Comparison of ENCODE assay signal across 8 cellular contexts in the genomic region with DNA sequence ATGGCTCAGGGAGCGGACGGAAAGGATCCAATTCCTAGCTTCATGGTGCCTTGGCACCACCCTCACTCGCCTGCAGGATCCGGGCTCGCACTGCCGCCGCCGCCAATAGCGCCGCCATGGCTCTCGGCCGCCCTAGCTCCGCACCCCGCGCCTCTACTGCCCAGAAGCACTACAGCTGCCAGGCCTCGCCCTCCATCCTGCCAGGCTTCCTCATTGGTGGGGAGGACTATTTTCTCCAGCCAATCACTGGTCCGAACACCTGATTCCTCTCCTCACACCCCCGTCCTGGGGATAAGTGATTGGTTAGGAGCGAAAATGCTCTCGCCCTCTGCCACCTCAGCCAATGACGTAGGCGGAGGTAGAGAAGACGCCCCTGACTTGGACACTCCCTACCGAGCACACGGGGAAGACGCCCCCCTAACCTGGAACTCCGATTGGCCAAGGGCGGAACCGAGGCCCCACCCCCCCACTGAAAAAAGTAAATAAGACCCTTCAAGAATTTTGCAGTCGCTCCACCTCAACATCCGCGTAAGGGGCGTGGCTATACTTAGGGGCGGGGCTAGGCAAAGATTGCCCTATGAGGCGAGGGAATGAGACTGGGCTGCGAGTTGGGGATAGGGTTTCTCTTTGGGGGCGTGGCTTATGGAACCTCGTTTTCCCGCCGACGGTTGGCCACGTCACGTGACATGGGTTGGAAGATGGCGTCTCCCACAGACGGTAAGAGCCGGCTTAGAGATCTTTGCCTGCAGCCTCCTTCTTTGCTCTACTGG.
DNase-seq lines count a peak whose midpoint lies in the region; ATAC-seq and TF ChIP-seq lines count a peak whose summit lies in the region.

Gene ALDH6A1, minus strand, starts transcription at position 177 of the 770 bp plus-strand sequence. Its CDS starts 59 bp downstream, at position 118.
Gene LIN52, plus strand, starts transcription at position 680 of the 770 bp plus-strand sequence. Its CDS starts 19 bp downstream, at position 699.

- peak within 1 kb of the TSS; percentile 100 for H3K27ac Mint-ChIP-seq in nephron progenitor cell
- peak within 1 kb of the TSS; percentile 93 to 96 for H3K27ac Mint-ChIP-seq in stimulated activated naive CD8-positive, alpha-beta T cell treated with anti-CD3 and anti-CD28 coated beads, Interleukin-15, amount 100 ng/mL, for 72 hours

- peak within 1 kb of the TSS; percentile 99 for H3K4me3 Mint-ChIP-seq in nephron progenitor cell
- H3K4me3 Mint-ChIP-seq in stimulated activated naive CD8-positive, alpha-beta T cell treated with anti-CD3 and anti-CD28 coated beads, Interleukin-15, amount 100 ng/mL, for 72 hours: peak within 1 kb of the TSS; percentile 89 to 90

- H3K9me2 ChIP-seq in MM.1S (replicated peaks; ENCODE audit: insufficient read depth, low read length): no peaks in the 10 kb centered on the region

- peaks cover 3% of the 10 kb centered on the region for H3K27me3 Mint-ChIP-seq in nephron progenitor cell (ENCODE audit: low read depth, poor library complexity)
- no peaks in the 10 kb centered on the region for H3K27me3 Mint-ChIP-seq in stimulated activated naive CD8-positive, alpha-beta T cell treated with anti-CD3 and anti-CD28 coated beads, Interleukin-15, amount 100 ng/mL, for 72 hours

- H3K9ac ChIP-seq in MM.1S (ENCODE audit: low read length): peak within 1 kb of the TSS; percentile 87

- no peaks in the 10 kb centered on the region for H4K20me1 ChIP-seq in MM.1S (ENCODE audit: insufficient read depth, low read length)

- H3K4me1 ChIP-seq in MM.1S (ENCODE audit: low read length): peaks cover 11% of the 10 kb centered on the region

- H3K9me3 Mint-ChIP-seq in nephron progenitor cell: no peaks in the 10 kb centered on the region
- H3K9me3 Mint-ChIP-seq in stimulated activated naive CD8-positive, alpha-beta T cell treated with anti-CD3 and anti-CD28 coated beads, Interleukin-15, amount 100 ng/mL, for 72 hours: peaks cover 0 to 4% of the 10 kb centered on the region in 2 donors

- peak within 1 kb of the TSS; percentile 86 for H3K4me2 ChIP-seq in MM.1S (ENCODE audit: low read depth, low read length)

- peak within 1 kb of the TSS; percentile 61 for H2AFZ ChIP-seq in MM.1S (ENCODE audit: low read length)

- no peaks in the 10 kb centered on the region for H3K9me3 ChIP-seq in MM.1S (replicated peaks; ENCODE audit: insufficient read depth, low read length)

- DNase-seq in GF-D8 (lab: John Stamatoyannopoulos, UW) (peak; percentile 98), HCEC 1CT (peak; percentile 100), MM.1S (peak; percentile 96), SIG-M5 (lab: John Stamatoyannopoulos, UW) (peak; percentile 98), activated gamma-delta T cell (lab: John Stamatoyannopoulos, UW) (peak; percentile 68), fibroblast of the conjunctiva (ENCODE audit: low read depth) (peak; percentile 100), nephron progenitor cell (peak; percentile 100)
- DNase-seq in stimulated activated naive CD8-positive, alpha-beta T cell treated with anti-CD3 and anti-CD28 coated beads, Interleukin-15, amount 100 ng/mL, for 72 hours: peak; percentile 100

- TF ChIP-seq CTCF in MM.1S (IDR thresholded peaks at IDR 0.05; ENCODE audit: low read length): no peak
- TF ChIP-seq CTCF in nephron progenitor cell (IDR thresholded peaks at IDR 0.05): no peak

- no peaks in the 10 kb centered on the region for H3K27me3 ChIP-seq in MM.1S (replicated peaks; ENCODE audit: insufficient read depth, low read length)

- ATAC-seq in stimulated activated naive CD8-positive, alpha-beta T cell treated with anti-CD3 and anti-CD28 coated beads, Interleukin-15, amount 100 ng/mL, for 72 hours: peak; percentile 95

- no peaks in the 10 kb centered on the region for H3K36me3 ChIP-seq in MM.1S (replicated peaks; ENCODE audit: insufficient read depth, low read length)

- H3K4me1 Mint-ChIP-seq in nephron progenitor cell: peaks cover 39% of the 10 kb centered on the region
- H3K4me1 Mint-ChIP-seq in stimulated activated naive CD8-positive, alpha-beta T cell treated with anti-CD3 and anti-CD28 coated beads, Interleukin-15, amount 100 ng/mL, for 72 hours: peaks cover 36% of the 10 kb centered on the region

- H3K27ac ChIP-seq in MM.1S (ENCODE audit: low read length): peak within 1 kb of the TSS; percentile 87

- H3F3A ChIP-seq in MM.1S (ENCODE audit: insufficient read depth, low read length): no peaks in the 10 kb centered on the region; the same call in 1 of the 2 replicates

- H3K36me3 Mint-ChIP-seq in nephron progenitor cell (ENCODE audit: low read depth): peaks cover 5% of the 10 kb centered on the region

- peak within 1 kb of the TSS; percentile 89 for H3K4me3 ChIP-seq in MM.1S (ENCODE audit: low read length)

- H3K79me2 ChIP-seq in MM.1S (ENCODE audit: low read length): peaks cover 49% of the 10 kb centered on the region

Comparison
In these comparisons a context has a peak if more than half of its experiments do, and no peak if none do; other contexts are left out.
1. Peak in every context shown above with its lines: DNase-seq, ATAC-seq, H3K4me3 ChIP-seq and H3K27ac ChIP-seq.